ENCODE assay signal across 17 cellular contexts in the genomic region with DNA sequence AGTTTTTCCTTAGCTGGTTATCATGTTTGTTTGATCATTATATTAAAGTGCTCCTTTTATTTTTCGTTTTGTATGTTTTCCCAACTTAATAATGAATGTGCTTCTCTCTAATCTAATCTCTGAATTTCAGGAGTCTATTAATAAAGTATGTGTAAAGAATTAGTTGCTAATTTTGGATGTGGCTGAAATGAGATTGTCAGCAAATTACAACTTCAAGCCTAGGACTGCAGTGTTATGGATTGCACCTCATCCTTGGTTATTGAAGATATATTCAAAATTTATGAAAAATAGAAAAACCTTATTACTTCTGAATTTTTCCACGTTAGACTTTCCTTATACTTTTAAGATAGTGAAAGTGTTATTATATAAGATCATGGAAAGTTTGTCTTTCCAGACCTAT.
"Had no signal": no experiment of that assay in that cellular context is flagged by ENCODE, and none has a peak within 500 bp of the region (broad histone marks: within the 10 kb centered on the region; RNA-seq: fewer than 3 reads in every experiment).

No MANE protein-coding gene starts in this region.

- DNase-seq: activated CD4-positive, alpha-beta T cell treated with anti-CD3 and anti-CD28 coated beads, Interleukin-2, amount 10 ng/mL, durations not matched to agents 24 days and 14 days; activated CD8-positive, alpha-beta T cell treated with anti-CD3 and anti-CD28 coated beads, Interleukin-2, amount 10 ng/mL, durations not matched to agents 7 days and 5 days; activated naive CD4-positive, alpha-beta T cell treated with Interleukin-2 at 50 U/mL for 16 hours; activated naive CD8-positive, alpha-beta T cell treated with anti-CD3 and anti-CD28 coated beads, Interleukin-2, amount 10 ng/mL, durations not matched to agents 7 days and 5 days; activated T-cell treated with anti-CD3 and anti-CD28 coated beads, Interleukin-2, amount 50 U/mL, for 24 hours; amygdala; caudate nucleus; dorsolateral prefrontal cortex; erythroblast; mammary epithelial cell; midbrain; nephron progenitor cell; nucleus accumbens; posterior cingulate gyrus; retina; stimulated activated CD4-positive, alpha-beta T cell treated with anti-CD3 and anti-CD28 coated beads, Interleukin-2, amount 100 ng/mL, for 24 hours; stimulated activated naive CD8-positive, alpha-beta T cell treated with anti-CD3 and anti-CD28 coated beads, Interleukin-15, amount 100 ng/mL, for 72 hours had no signal

- H3K4me3 ChIP-seq: dorsolateral prefrontal cortex had no signal

- ATAC-seq: activated CD8-positive, alpha-beta T cell treated with anti-CD3 and anti-CD28 coated beads, Interleukin-2, amount 10 ng/mL, durations not matched to agents 7 days and 5 days; stimulated activated naive CD8-positive, alpha-beta T cell treated with anti-CD3 and anti-CD28 coated beads, Interleukin-15, amount 100 ng/mL, for 72 hours had no signal

- H3K27me3 ChIP-seq: dorsolateral prefrontal cortex had no signal
